In genomic region chr1:77781683-77782082, GRCh38 we compare ENCODE assay signal across 16 cellular contexts. TPM values are rescaled to one million over a fixed set of nuclear protein-coding genes. Genes with fewer than 3 reads are reported as not detected.
A peak's percentile ranks its signal among the peaks of the same experiment; 100 is the strongest.
DNase-seq lines count a peak whose midpoint lies in the region; ATAC-seq, FAIRE-seq and TF ChIP-seq lines count a peak whose summit lies in the region.
"Had no signal": no experiment of that assay in that cellular context is flagged by ENCODE, and none has a peak within 500 bp of the region (broad histone marks: within the 10 kb centered on the region; RNA-seq: fewer than 3 reads in every experiment).

No MANE protein-coding gene starts in this region.

- no peak for TF ChIP-seq CTCF in natural killer cell (IDR thresholded peaks at IDR 0.05)

- no peak overlapping the region for H3K4me3 Mint-ChIP-seq in activated CD4-positive, alpha-beta T cell treated with anti-CD3 and anti-CD28 coated beads, Interleukin-2, amount 10 ng/mL, durations not matched to agents 24 days and 14 days
- H3K4me3 Mint-ChIP-seq in T-cell: peak overlapping the region in 2 of 3 donors; percentile 61 to 98
- H3K4me3 Mint-ChIP-seq in natural killer cell: peak overlapping the region; percentile 64
- no peak overlapping the region for H3K4me3 Mint-ChIP-seq in activated CD4-positive, alpha-beta memory T cell treated with anti-CD3 and anti-CD28 coated beads, Interleukin-2, amount 10 ng/mL, durations not matched to agents 7 days and 5 days

- POLR2A ChIA-PET in T-cell (lab: Charles Lee): no interaction called here
- POLR2A ChIA-PET in activated CD4-positive, alpha-beta memory T cell treated with anti-CD3 and anti-CD28 coated beads, Interleukin-2, amount 10 ng/mL, durations not matched to agents 7 days and 5 days (lab: Charles Lee): no interaction called here

- CTCF ChIA-PET in T-cell (lab: Charles Lee): no interaction called here
- CTCF ChIA-PET in activated CD4-positive, alpha-beta memory T cell treated with anti-CD3 and anti-CD28 coated beads, Interleukin-2, amount 10 ng/mL, durations not matched to agents 7 days and 5 days (lab: Charles Lee): no interaction called here

- intact Hi-C loops in activated CD4-positive, alpha-beta T cell treated with anti-CD3 and anti-CD28 coated beads, Interleukin-2, amount 10 ng/mL, durations not matched to agents 24 days and 14 days (cut with micrococcal nuclease): no loop called here
- intact Hi-C loops in natural killer cell (cut with micrococcal nuclease): no loop called here

- ATAC-seq in T-cell (replicated peaks in 1 of 4) (no peak), natural killer cell (no peak), HG03135 (IDR thresholded peaks at IDR 0.05; ENCODE audit: unreplicated experiment) (no peak)
- ATAC-seq: activated naive CD4-positive, alpha-beta T cell treated with anti-CD3 and anti-CD28 coated beads, Interleukin-2, amount 50 U/mL, for 72 hours; gastrocnemius medialis had no signal

- DNase-seq in activated CD4-positive, alpha-beta T cell treated with anti-CD3 and anti-CD28 coated beads, Interleukin-2, amount 10 ng/mL, durations not matched to agents 24 days and 14 days: no peak
- no peak for DNase-seq in activated CD4-positive, alpha-beta T cell treated with anti-CD3 and anti-CD28 coated beads for 1 hour
- DNase-seq in GM19239 (ENCODE audit: insufficient read length, low spot score) (no peak), T-cell (no peak), natural killer cell (no peak)
- DNase-seq in stimulated activated CD4-positive, alpha-beta T cell treated with anti-CD3 and anti-CD28 coated beads, Interleukin-12 subunit alpha, Interleukin-12 subunit beta, amount 100 ng/mL, for 4 hours: no peak
- DNase-seq in activated CD4-positive, alpha-beta memory T cell treated with anti-CD3 and anti-CD28 coated beads, Interleukin-2, amount 10 ng/mL, durations not matched to agents 7 days and 5 days: no peak
- DNase-seq: activated CD4-positive, alpha-beta T cell treated with anti-CD3 and anti-CD28 coated beads, Interleukin-2, amount 10 ng/mL, durations not matched to agents 7 days and 5 days; erythroblast; gastrocnemius medialis; KBM-7; NCI-H1105; NCI-H69 had no signal

- no peaks in the 10 kb centered on the region for H3K27me3 Mint-ChIP-seq in activated CD4-positive, alpha-beta T cell treated with anti-CD3 and anti-CD28 coated beads, Interleukin-2, amount 10 ng/mL, durations not matched to agents 24 days and 14 days
- H3K27me3 Mint-ChIP-seq in T-cell (no peaks in the 10 kb centered on the region), natural killer cell (ENCODE audit: low read depth in 2 of 2) (no peaks in the 10 kb centered on the region)
- no peaks in the 10 kb centered on the region for H3K27me3 Mint-ChIP-seq in activated CD4-positive, alpha-beta memory T cell treated with anti-CD3 and anti-CD28 coated beads, Interleukin-2, amount 10 ng/mL, durations not matched to agents 7 days and 5 days
- H3K27me3 Mint-ChIP-seq: activated CD4-positive, alpha-beta T cell treated with anti-CD3 and anti-CD28 coated beads, Interleukin-2, amount 10 ng/mL, durations not matched to agents 7 days and 5 days had no signal

- peaks cover 8% of the 10 kb centered on the region for H3K9me3 Mint-ChIP-seq in activated CD4-positive, alpha-beta T cell treated with anti-CD3 and anti-CD28 coated beads, Interleukin-2, amount 10 ng/mL, durations not matched to agents 24 days and 14 days
- H3K9me3 Mint-ChIP-seq in T-cell (peaks cover 3 to 5% (median 4%) of the 10 kb centered on the region in 3 donors), natural killer cell (peaks cover 0 to 3% of the 10 kb centered on the region in 2 donors)
- H3K9me3 Mint-ChIP-seq in activated CD4-positive, alpha-beta memory T cell treated with anti-CD3 and anti-CD28 coated beads, Interleukin-2, amount 10 ng/mL, durations not matched to agents 7 days and 5 days: peaks cover 10% of the 10 kb centered on the region

- H3K4me1 Mint-ChIP-seq in activated CD4-positive, alpha-beta T cell treated with anti-CD3 and anti-CD28 coated beads, Interleukin-2, amount 10 ng/mL, durations not matched to agents 24 days and 14 days: peaks cover 24% of the 10 kb centered on the region
- H3K4me1 Mint-ChIP-seq in T-cell (peaks cover 43 to 48% (median 47%) of the 10 kb centered on the region in 3 donors), natural killer cell (peaks cover 27 to 35% of the 10 kb centered on the region in 2 donors)
- peaks cover 34% of the 10 kb centered on the region for H3K4me1 Mint-ChIP-seq in activated CD4-positive, alpha-beta memory T cell treated with anti-CD3 and anti-CD28 coated beads, Interleukin-2, amount 10 ng/mL, durations not matched to agents 7 days and 5 days

- peak overlapping the region; percentile 3 for H3K27ac Mint-ChIP-seq in activated CD4-positive, alpha-beta T cell treated with anti-CD3 and anti-CD28 coated beads, Interleukin-2, amount 10 ng/mL, durations not matched to agents 24 days and 14 days
- H3K27ac Mint-ChIP-seq in T-cell (peak overlapping the region in 1 of 2 donors; percentile 37), natural killer cell (peak overlapping the region; percentile 45 to 52)
- no peak overlapping the region for H3K27ac Mint-ChIP-seq in activated CD4-positive, alpha-beta memory T cell treated with anti-CD3 and anti-CD28 coated beads, Interleukin-2, amount 10 ng/mL, durations not matched to agents 7 days and 5 days
- H3K27ac Mint-ChIP-seq: activated CD4-positive, alpha-beta T cell treated with anti-CD3 and anti-CD28 coated beads, Interleukin-2, amount 10 ng/mL, durations not matched to agents 7 days and 5 days; activated naive CD4-positive, alpha-beta T cell treated with anti-CD3 and anti-CD28 coated beads, Interleukin-2, amount 50 U/mL, for 72 hours had no signal

- H3K36me3 Mint-ChIP-seq in activated CD4-positive, alpha-beta T cell treated with anti-CD3 and anti-CD28 coated beads, Interleukin-2, amount 10 ng/mL, durations not matched to agents 24 days and 14 days (ENCODE audit: low read depth): peaks cover 33% of the 10 kb centered on the region
- H3K36me3 Mint-ChIP-seq in T-cell (peaks cover 28% of the 10 kb centered on the region), natural killer cell (peaks cover 12% of the 10 kb centered on the region)
- peaks cover 34% of the 10 kb centered on the region for H3K36me3 Mint-ChIP-seq in activated CD4-positive, alpha-beta memory T cell treated with anti-CD3 and anti-CD28 coated beads, Interleukin-2, amount 10 ng/mL, durations not matched to agents 7 days and 5 days (ENCODE audit: low read depth)

- peak; percentile 70 for FAIRE-seq in GM19239 (lab: Jason Lieb, UNC)
- FAIRE-seq: A204.1 had no signal

RNA-seq across cellular contexts. Expression of gene MIGA1, which starts 2.2 kb away (rescaled TPM):
- total RNA-seq in activated CD4-positive, alpha-beta T cell treated with anti-CD3 and anti-CD28 coated beads, Interleukin-2, amount 10 ng/mL, durations not matched to agents 24 days and 14 days: 7.5 and 7.6 TPM in 2 replicates
- total RNA-seq in T-cell (10 to 100 TPM; 14.9 to 17.7 (median 16.1) TPM), natural killer cell (10 to 100 TPM; 13.6 to 16.9 (median 15.6) TPM)
- total RNA-seq in activated CD4-positive, alpha-beta memory T cell treated with anti-CD3 and anti-CD28 coated beads, Interleukin-2, amount 10 ng/mL, durations not matched to agents 7 days and 5 days: 10 to 100 TPM; 11.5 to 12.8 TPM

RNA-seq across cellular contexts. Expression of gene USP33, which starts 22.0 kb away (rescaled TPM):
- total RNA-seq in activated CD4-positive, alpha-beta T cell treated with anti-CD3 and anti-CD28 coated beads, Interleukin-2, amount 10 ng/mL, durations not matched to agents 24 days and 14 days: 39.9 and 47.4 TPM in 2 replicates
- total RNA-seq in T-cell: 10 to 100 TPM; 65.3 to 88.8 (median 76.3) TPM
- 100 to 1,000 TPM in 2 of 3 donors, 10 to 100 TPM in 1; 88.1 to 112 (median 101) TPM for total RNA-seq in natural killer cell
- total RNA-seq in activated CD4-positive, alpha-beta memory T cell treated with anti-CD3 and anti-CD28 coated beads, Interleukin-2, amount 10 ng/mL, durations not matched to agents 7 days and 5 days: 10 to 100 TPM; 50.5 to 56.7 TPM

Comparison
In these comparisons a context has a peak if more than half of its experiments do, and no peak if none do; other contexts are left out.
1. H3K4me3 Mint-ChIP-seq: peak in T-cell (2 of 3) and natural killer cell (single experiment); none in activated CD4-positive, alpha-beta T cell treated with anti-CD3 and anti-CD28 coated beads, Interleukin-2, amount 10 ng/mL, durations not matched to agents 24 days and 14 days (single experiment) and activated CD4-positive, alpha-beta memory T cell treated with anti-CD3 and anti-CD28 coated beads, Interleukin-2, amount 10 ng/mL, durations not matched to agents 7 days and 5 days (single experiment).